8 cellular contexts compared by ENCODE assay signal in the genomic region with DNA sequence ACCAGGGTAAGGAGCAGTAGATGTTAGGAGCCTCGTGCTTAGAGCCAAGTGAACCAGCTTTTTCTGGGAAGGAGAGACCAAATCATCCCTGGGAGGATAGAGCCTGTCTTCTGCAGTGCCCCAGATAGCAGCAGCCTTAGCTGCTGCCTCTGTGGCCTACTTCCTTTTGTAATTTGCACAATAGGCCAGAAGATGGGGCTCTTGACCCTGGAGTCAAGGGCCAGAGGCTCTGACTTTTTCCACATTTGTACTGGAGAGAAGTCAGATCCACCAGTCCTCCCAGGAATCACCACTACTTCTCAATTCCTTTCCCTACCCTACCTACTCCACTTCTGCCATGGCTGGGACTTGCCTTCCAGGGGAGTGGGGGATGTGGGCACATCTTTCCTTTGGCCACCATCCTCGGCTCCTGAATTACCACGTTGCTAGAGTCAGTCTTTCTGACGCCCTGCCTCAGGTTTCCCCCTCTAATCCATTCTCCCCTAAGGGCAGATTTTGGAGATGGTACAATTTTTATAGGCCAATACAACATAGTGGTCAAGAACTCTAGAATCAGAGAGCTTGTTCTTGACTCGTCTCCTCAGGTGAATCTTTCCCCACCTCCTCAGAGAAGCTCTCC.
A peak's percentile ranks its signal among the peaks of the same experiment; 100 is the strongest.
DNase-seq lines count a peak whose midpoint lies in the region; ATAC-seq lines count a peak whose summit lies in the region.

No MANE protein-coding gene starts in this region.

- peak; percentile 60 for DNase-seq in COR-L47 (lab: John Stamatoyannopoulos, UW)
- peak; percentile 40 for DNase-seq in HK-2 (ENCODE audit: unreplicated experiment)
- DNase-seq in NCI-H748 (lab: John Stamatoyannopoulos, UW; ENCODE audit: unreplicated experiment): peak; percentile 84
- DNase-seq in activated T-cell treated with anti-CD3 and anti-CD28 coated beads for 4 hours: peak; percentile 17
- DNase-seq in fibroblast of peridontal ligament (ENCODE audit: extremely low read depth): peak; percentile 84
- DNase-seq in nucleus accumbens (lab: John Stamatoyannopoulos, UW): peak in 44 of 56 donors; percentile 10 to 70 (median 42)

- no peak for ATAC-seq in GM18520 (IDR thresholded peaks at IDR 0.05; ENCODE audit: unreplicated experiment)
- no peak for ATAC-seq in HG02884 (IDR thresholded peaks at IDR 0.05; ENCODE audit: unreplicated experiment)

Comparison
In these comparisons a context has a peak if more than half of its experiments do, and no peak if none do; other contexts are left out.
1. DNase-seq: peak in every context shown above with its lines; median percentile 84 in NCI-H748; 84 in fibroblast of peridontal ligament; 60 in COR-L47; 42 in nucleus accumbens; 40 in HK-2; 17 in activated T-cell treated with anti-CD3 and anti-CD28 coated beads for 4 hours.